In the genomic region with DNA sequence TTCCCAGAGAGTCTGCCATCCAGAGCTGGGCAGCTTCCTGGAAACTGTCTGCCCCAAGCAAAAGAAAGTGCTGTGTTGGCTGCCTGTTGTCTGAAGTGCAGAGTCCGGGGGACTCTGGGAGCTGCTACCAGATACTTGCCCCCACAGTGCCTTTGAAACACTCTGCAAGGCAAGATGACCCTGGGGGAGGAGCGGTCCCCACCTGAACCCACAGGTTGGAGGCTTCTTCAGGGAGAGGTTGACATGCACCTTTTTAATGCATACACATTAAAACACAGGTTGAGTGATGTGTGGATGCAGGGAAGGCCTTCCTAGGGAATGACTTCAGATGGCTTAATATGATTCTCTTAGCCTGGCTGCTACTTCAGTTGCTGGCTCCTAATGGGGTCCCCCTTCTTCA, we compare ENCODE assay signal across 9 cellular contexts.
"Had no signal": no experiment of that assay in that cellular context is flagged by ENCODE, and none has a peak within 500 bp of the region (broad histone marks: within the 10 kb centered on the region; RNA-seq: fewer than 3 reads in every experiment).

No MANE protein-coding gene starts in this region.

- H3K4me3 ChIP-seq: GM23248, HAP-1 had no signal

- H3K9me3 ChIP-seq: HAP-1 had no signal

- H3K4me1 ChIP-seq: HAP-1 had no signal

- DNase-seq: GM23248, GOT3, H7, HFFc6, KBM-7 had no signal

- ATAC-seq: HCT116, HepG2 had no signal

- H3K27ac ChIP-seq: GM23248, HL-60 had no signal

- H3K36me3 ChIP-seq: HAP-1 had no signal
